In the genomic region with DNA sequence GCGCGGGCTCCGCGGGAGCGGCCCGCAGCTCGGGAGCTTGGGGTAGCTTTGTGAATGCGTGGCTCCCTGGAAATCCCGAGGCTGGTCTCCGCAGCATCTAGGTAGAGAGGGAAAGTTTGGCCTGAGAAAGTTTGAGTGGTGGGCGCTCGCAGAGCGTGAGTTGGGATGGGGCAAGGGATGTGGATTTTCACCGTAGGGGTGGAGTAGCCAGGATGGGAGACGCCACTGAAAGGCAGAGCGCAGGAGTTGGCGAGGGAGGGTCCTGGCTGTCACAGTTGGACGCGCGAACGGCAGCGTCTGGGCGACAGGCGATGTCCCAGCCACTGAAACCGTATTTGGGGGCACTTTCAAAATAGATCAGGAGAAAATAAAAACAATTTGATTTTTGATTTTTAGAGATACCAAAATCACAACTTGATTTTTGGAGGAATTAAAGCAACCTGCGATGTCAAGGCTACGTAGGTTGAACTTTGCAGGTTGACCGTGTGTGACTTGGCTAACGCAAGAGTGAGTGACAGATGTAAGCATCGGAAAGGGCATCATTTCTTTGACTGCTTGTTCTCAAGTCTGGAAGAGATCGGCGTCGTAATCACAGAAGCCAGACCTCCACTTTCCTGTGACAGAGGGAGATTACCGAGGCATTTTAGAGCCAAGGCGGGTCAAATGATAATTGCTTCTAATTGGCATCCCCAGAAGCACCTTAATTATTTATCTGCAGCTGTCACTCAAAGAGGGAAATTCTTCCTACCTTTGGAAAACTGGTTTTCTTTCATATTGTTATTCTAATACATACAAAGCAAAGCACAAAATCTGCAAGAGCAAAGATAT, we compare ENCODE assay signal across 8 cellular contexts. TPM values are rescaled to one million over a fixed set of nuclear protein-coding genes. Genes with fewer than 3 reads are reported as not detected.
DNase-seq lines count a peak whose midpoint lies in the region; ATAC-seq and TF ChIP-seq lines count a peak whose summit lies in the region.

No MANE protein-coding gene starts in this region.

- no peaks in the 10 kb centered on the region for H3K9me3 Mint-ChIP-seq in stimulated activated naive CD8-positive, alpha-beta T cell treated with anti-CD3 and anti-CD28 coated beads, Interleukin-15, Interleukin-2, amounts not matched to agents 100 ng/mL and 50 ng/mL, for 24 hours
- H3K9me3 Mint-ChIP-seq in glutamatergic neuron (ENCODE audit: unreplicated experiment) (peaks cover 4% of the 10 kb centered on the region), progenitor cell of endocrine pancreas (ENCODE audit: low read depth) (no peaks in the 10 kb centered on the region)

- peaks cover 74% of the 10 kb centered on the region for H3K27me3 Mint-ChIP-seq in stimulated activated naive CD8-positive, alpha-beta T cell treated with anti-CD3 and anti-CD28 coated beads, Interleukin-15, Interleukin-2, amounts not matched to agents 100 ng/mL and 50 ng/mL, for 24 hours
- H3K27me3 Mint-ChIP-seq in glutamatergic neuron (ENCODE audit: unreplicated experiment), result peaks cover 10% of the 10 kb centered on the region
- peaks cover 65% of the 10 kb centered on the region for H3K27me3 Mint-ChIP-seq in progenitor cell of endocrine pancreas

- DNase-seq in stimulated activated naive CD8-positive, alpha-beta T cell treated with anti-CD3 and anti-CD28 coated beads, Interleukin-15, Interleukin-2, amounts not matched to agents 100 U/mL and 50 U/mL, for 24 hours, result no peak
- peak; percentile 45 for DNase-seq in glutamatergic neuron
- no peak for DNase-seq in progenitor cell of endocrine pancreas (ENCODE audit: low spot score, unreplicated experiment)
- DNase-seq in glomerular visceral epithelial cell (ENCODE audit: extremely low spot score), result no peak

- ATAC-seq in stimulated activated naive CD8-positive, alpha-beta T cell treated with anti-CD3 and anti-CD28 coated beads, Interleukin-15, Interleukin-2, amounts not matched to agents 100 U/mL and 50 U/mL, for 24 hours, result no peak
- no peak for ATAC-seq in GM18511 (IDR thresholded peaks at IDR 0.05; ENCODE audit: unreplicated experiment)
- no peak for ATAC-seq in HG02763 (IDR thresholded peaks at IDR 0.05; ENCODE audit: unreplicated experiment)

- H3K27ac ChIP-seq in VCaP, result peak overlapping the region; percentile 54; the same call in 1 of the 2 replicates

- TF ChIP-seq CTCF in VCaP (conservative IDR thresholded peaks at IDR 0.05) (no peak; the same call in 1 of the 2 replicates), glutamatergic neuron (IDR thresholded peaks at IDR 0.05; ENCODE audit: partially characterized antibody, unreplicated experiment) (no peak), progenitor cell of endocrine pancreas (IDR thresholded peaks at IDR 0.05; ENCODE audit: unreplicated experiment) (no peak)

- H3K4me1 Mint-ChIP-seq in stimulated activated naive CD8-positive, alpha-beta T cell treated with anti-CD3 and anti-CD28 coated beads, Interleukin-15, Interleukin-2, amounts not matched to agents 100 ng/mL and 50 ng/mL, for 24 hours (ENCODE audit: low read depth), result peaks cover 40% of the 10 kb centered on the region
- H3K4me1 Mint-ChIP-seq in glutamatergic neuron (ENCODE audit: low read depth, unreplicated experiment), result peaks cover 7% of the 10 kb centered on the region
- H3K4me1 Mint-ChIP-seq in progenitor cell of endocrine pancreas (ENCODE audit: low read depth), result peaks cover 34% of the 10 kb centered on the region

- peak overlapping the region; percentile 76 for H3K27ac Mint-ChIP-seq in stimulated activated naive CD8-positive, alpha-beta T cell treated with anti-CD3 and anti-CD28 coated beads, Interleukin-15, Interleukin-2, amounts not matched to agents 100 ng/mL and 50 ng/mL, for 24 hours
- H3K27ac Mint-ChIP-seq in glutamatergic neuron (ENCODE audit: unreplicated experiment) (peak overlapping the region; percentile 78), progenitor cell of endocrine pancreas (peak overlapping the region; percentile 65)

- H3K4me3 Mint-ChIP-seq in stimulated activated naive CD8-positive, alpha-beta T cell treated with anti-CD3 and anti-CD28 coated beads, Interleukin-15, Interleukin-2, amounts not matched to agents 100 ng/mL and 50 ng/mL, for 24 hours, result peak overlapping the region; percentile 88
- H3K4me3 Mint-ChIP-seq in glutamatergic neuron (ENCODE audit: unreplicated experiment) (peak overlapping the region; percentile 98), progenitor cell of endocrine pancreas (ENCODE audit: low read depth) (peak overlapping the region; percentile 91)

- no peaks in the 10 kb centered on the region for H3K36me3 Mint-ChIP-seq in stimulated activated naive CD8-positive, alpha-beta T cell treated with anti-CD3 and anti-CD28 coated beads, Interleukin-15, Interleukin-2, amounts not matched to agents 100 ng/mL and 50 ng/mL, for 24 hours (ENCODE audit: low read depth)
- H3K36me3 Mint-ChIP-seq in glutamatergic neuron (ENCODE audit: unreplicated experiment), result no peaks in the 10 kb centered on the region
- H3K36me3 Mint-ChIP-seq in progenitor cell of endocrine pancreas (ENCODE audit: insufficient read depth), result no peaks in the 10 kb centered on the region

RNA-seq across cellular contexts. Expression of a gene that starts 0.6 kb away (rescaled TPM):
- 2.1 TPM for total RNA-seq in glutamatergic neuron (ENCODE audit: unreplicated experiment)
- 1.4 and 2.3 TPM in 2 replicates for total RNA-seq in progenitor cell of endocrine pancreas

RNA-seq across cellular contexts. Expression of a gene that starts 40.7 kb away (rescaled TPM):
- total RNA-seq in glutamatergic neuron (ENCODE audit: unreplicated experiment) (23.5 TPM), progenitor cell of endocrine pancreas (13.6 and 18.0 TPM in 2 replicates)
